8 cellular contexts compared by ENCODE assay signal in genomic region chr11:86151188-86152005, GRCh38.
DNase-seq lines count a peak whose midpoint lies in the region; ATAC-seq and TF ChIP-seq lines count a peak whose summit lies in the region.

No MANE protein-coding gene starts in this region.

- no peak overlapping the region for H3K4me3 ChIP-seq in BE2C (ENCODE audit: low read depth, low read length)
- H3K4me3 ChIP-seq in lower leg skin (ENCODE audit: low read depth, poor library complexity, severe bottlenecking) = no peak overlapping the region

- peak; percentile 83 for DNase-seq in Ammon's horn (ENCODE audit: low spot score)
- no peak for DNase-seq in RWPE1 (ENCODE audit: low spot score)
- DNase-seq in occipital lobe (lab: John Stamatoyannopoulos, UW) = peak; percentile 43
- no peak for DNase-seq in BE2C
- DNase-seq in NK-92 treated with Interleukin-12 subunit alpha and Interleukin-12 subunit beta, amount 100 ng/mL, for 24 hours (lab: John Stamatoyannopoulos, UW) = no peak
- no peak for DNase-seq in lower leg skin (ENCODE audit: low spot score in 2 of 2)

- WGBS in lower leg skin, 2 donors = 14 to 19% methylated on average over 3 of the region's 3 CpGs

- peak; percentile 54 for ATAC-seq in GM21381 (IDR thresholded peaks at IDR 0.05; ENCODE audit: unreplicated experiment)
- peak; percentile 32 for ATAC-seq in esophagus mucosa

- H3K9me3 ChIP-seq in BE2C = no peaks in the 10 kb centered on the region

- no peaks in the 10 kb centered on the region; the same call in 1 of the 2 replicates for H3K27me3 ChIP-seq in BE2C

- no peaks in the 10 kb centered on the region for H3K36me3 ChIP-seq in BE2C

- intact Hi-C loops in lower leg skin (cut with DNase I; ENCODE audit: low total_unique reads) = no loop called here

- TF ChIP-seq CTCF in RWPE1 (conservative IDR thresholded peaks at IDR 0.05; ENCODE audit: low read depth) (no peak), BE2C (IDR thresholded peaks at IDR 0.05; ENCODE audit: low read depth, low read length) (no peak), lower leg skin (IDR thresholded peaks at IDR 0.05) (no peak)

- H3K4me1 ChIP-seq in BE2C = no peaks in the 10 kb centered on the region

- H3K27ac ChIP-seq in RWPE1 = peak overlapping the region; percentile 84

- no peak for TF ChIP-seq POLR2A in lower leg skin (IDR thresholded peaks at IDR 0.05)

- CTCF ChIA-PET in RWPE1 (lab: Yijun Ruan, JAX) = interaction anchor here (0.6 to 0.8 kb wide), 4 partner anchors 13 to 228 kb away, joined by 3 read pairs; no protein-coding TSS in a partner anchor

- POLR2A ChIA-PET in RWPE1 (lab: Yijun Ruan, JAX; ENCODE audit: low non-redundant PET) = no interaction called here

Comparison
In these comparisons a context has a peak if more than half of its experiments do, and no peak if none do; other contexts are left out.
1. DNase-seq: peak in Ammon's horn (single experiment) and occipital lobe (single experiment); none in RWPE1 (single experiment), BE2C (single experiment), NK-92 treated with Interleukin-12 subunit alpha and Interleukin-12 subunit beta, amount 100 ng/mL, for 24 hours (single experiment) and lower leg skin (0 of 2).